In genomic region chr12:49088932-49089330, GRCh38 we compare ENCODE assay signal across 10 cellular contexts. TPM values are rescaled to one million over a fixed set of nuclear protein-coding genes. Genes with fewer than 3 reads are reported as not detected.
DNase-seq lines count a peak whose midpoint lies in the region; ATAC-seq and TF ChIP-seq lines count a peak whose summit lies in the region.
"Had no signal": no experiment of that assay in that cellular context is flagged by ENCODE, and none has a peak within 500 bp of the region (broad histone marks: within the 10 kb centered on the region; RNA-seq: fewer than 3 reads in every experiment).

No MANE protein-coding gene starts in this region.

- no peak for TF ChIP-seq EP300 in transverse colon (IDR thresholded peaks at IDR 0.05; ENCODE audit: low read depth)

- no peak overlapping the region for H2BK15ac ChIP-seq in IMR-90 (ENCODE audit: low read depth, low read length)

- H3K4me3 ChIP-seq in BE2C (ENCODE audit: low read depth, low read length) (peak overlapping the region; percentile 43; the same call in 1 of the 2 replicates), IMR-90 (ENCODE audit: insufficient read depth, low read depth, low read length) (no peak overlapping the region), iPS-15b (ENCODE audit: low read depth, low read length) (peak overlapping the region; percentile 49), transverse colon (no peak overlapping the region)

- H3K4ac ChIP-seq in IMR-90 (ENCODE audit: low read depth, low read length), result no peak overlapping the region

- DNase-seq in BE2C (no peak), IMR-90 (no peak), transverse colon (no peak), EL (no peak)
- no peak for DNase-seq in activated CD4-positive, CD25-positive, alpha-beta regulatory T cell (lab: John Stamatoyannopoulos, UW)
- DNase-seq: esophagus squamous epithelium had no signal

- H2AK9ac ChIP-seq in IMR-90 (replicated peaks; ENCODE audit: low read depth, low read length, poor library complexity), result no peak overlapping the region

- H3K18ac ChIP-seq in IMR-90 (ENCODE audit: low read depth, low read length), result no peak overlapping the region

- TF ChIP-seq CTCF in BE2C (IDR thresholded peaks at IDR 0.05; ENCODE audit: low read depth, low read length) (no peak), IMR-90 (conservative IDR thresholded peaks at IDR 0.05; ENCODE audit: low read depth, low read length) (no peak), transverse colon (IDR thresholded peaks at IDR 0.05) (no peak)

- dilution Hi-C loops in IMR-90 (cut with HindIII; ENCODE audit: low sequenced_read_pairs, unreplicated experiment), result no loop called here

- H3K23ac ChIP-seq in IMR-90 (ENCODE audit: low read depth, low read length), result 0 out of 2 replicates have a peak overlapping the region, but pooled peaks have one; percentile 45

- no TSS peak for BruUV-seq in IMR-90 (replicated peaks; lab: Mats Ljungman, UMichigan)

- TF ChIP-seq RAD21 in IMR-90 (IDR thresholded peaks at IDR 0.05; ENCODE audit: low read length), result no peak

- no peak overlapping the region for H3K56ac ChIP-seq in IMR-90 (ENCODE audit: extremely low read depth, insufficient read depth, low read length)

- H2AK5ac ChIP-seq in IMR-90 (ENCODE audit: low read depth, low read length), result no peak overlapping the region; the same call in 1 of the 2 replicates

- H2BK20ac ChIP-seq in IMR-90 (ENCODE audit: low read depth, low read length), result no peak overlapping the region; the same call in 1 of the 2 replicates

- ATAC-seq in IMR-90 (ENCODE audit: low read depth), result no peak

- peak overlapping the region; percentile 92 for H2AFZ ChIP-seq in IMR-90 (replicated peaks; ENCODE audit: low read length, poor library complexity)

- no peak overlapping the region for H2BK120ac ChIP-seq in IMR-90 (ENCODE audit: low read depth, low read length)

- no peaks in the 10 kb centered on the region; the same call in 1 of the 2 replicates for H4K20me1 ChIP-seq in IMR-90 (ENCODE audit: insufficient read depth, low read length)

- no peak overlapping the region for H3K14ac ChIP-seq in IMR-90 (replicated peaks; ENCODE audit: low read depth, low read length)

- POLR2A ChIA-PET in IMR-90 (lab: Charles Lee; ENCODE audit: unreplicated experiment), result no interaction called here

- peaks cover 2% of the 10 kb centered on the region; the same call in 1 of the 2 replicates for H3K9me1 ChIP-seq in IMR-90 (ENCODE audit: insufficient read depth, low read length)

- H3K9ac ChIP-seq in IMR-90 (ENCODE audit: low read depth, low read length) (no peak overlapping the region), iPS-15b (ENCODE audit: low read depth, low read length) (no peak overlapping the region)

- CTCF ChIA-PET in IMR-90 (lab: Yijun Ruan, JAX), result interaction anchor here (0.7 to 3.7 kb wide), 12 partner anchors 9 to 155 kb away, joined by 3 to 16 read pairs (median 4); partner anchors contain the start of gene RHEBL1

- in situ Hi-C loops in IMR-90 (cut with MboI; ENCODE audit: low sequenced_read_pairs) (no loop called here), transverse colon (cut with MboI; ENCODE audit: low pct_ligation_motif_present in 1 of 4, low pct_unique_long_range_greater_than_20kb in 1 of 4, low sequenced_read_pairs in 3 of 4) (loop anchor here in 3 of 4 donors (10.0 to 25.0 kb wide), 2 partner anchors 146 to 148 kb away; no protein-coding TSS in a partner anchor)

- H3K79me1 ChIP-seq in IMR-90 (ENCODE audit: low read depth in 1 of 2, low read length in 2 of 2), result 0 out of 4 replicates have a peak, but pooled peaks cover 0 to 3% of the 10 kb centered on the region in 2 experiments

- no peak overlapping the region for H4K5ac ChIP-seq in IMR-90 (ENCODE audit: low read depth, low read length)

- intact Hi-C loops in IMR-90 (cut with micrococcal nuclease), result loop anchor here (1.0 to 10.0 kb wide), 4 partner anchors 24 to 146 kb away; partner anchors contain the start of gene TUBA1A
- intact Hi-C loops in transverse colon (cut with DNase I; ENCODE audit: low total_unique reads), result loop anchor here (5.0 to 10.0 kb wide), 2 partner anchors 33 to 146 kb away; no protein-coding TSS in a partner anchor

- peaks cover 5% of the 10 kb centered on the region for H3K4me1 ChIP-seq in BE2C
- H3K4me1 ChIP-seq in IMR-90 (ENCODE audit: control insufficient read depth, insufficient read depth, low read length), result peaks cover 9% of the 10 kb centered on the region
- peaks cover 16% of the 10 kb centered on the region for H3K4me1 ChIP-seq in iPS-15b (ENCODE audit: control insufficient read depth, insufficient read depth, low read length)
- H3K4me1 ChIP-seq in transverse colon, result peaks cover 24 to 47% (median 33%) of the 10 kb centered on the region in 4 donors

- H2BK5ac ChIP-seq in IMR-90 (ENCODE audit: low read depth, low read length, poor library complexity, severe bottlenecking), result no peak overlapping the region

- TF ChIP-seq POLR2A in IMR-90 (IDR thresholded peaks at IDR 0.05; ENCODE audit: low read depth, low read length) (no peak), transverse colon (IDR thresholded peaks at IDR 0.05) (no peak)

- no peak overlapping the region for H3K27ac ChIP-seq in IMR-90 (ENCODE audit: insufficient read depth, low read length)
- H3K27ac ChIP-seq in transverse colon, result no peak overlapping the region

- H3K9me3 ChIP-seq in BE2C, result no peaks in the 10 kb centered on the region
- no peaks in the 10 kb centered on the region for H3K9me3 ChIP-seq in IMR-90 (ENCODE audit: control insufficient read depth, insufficient read depth, low read length)
- H3K9me3 ChIP-seq in iPS-15b (ENCODE audit: control insufficient read depth, insufficient read depth, low read length), result no peaks in the 10 kb centered on the region
- H3K9me3 ChIP-seq in transverse colon, result no peaks in the 10 kb centered on the region
- H3K9me3 ChIP-seq: esophagus squamous epithelium, stomach had no signal

- WGBS in IMR-90 (ENCODE audit: extremely low coverage in 2 of 2, insufficient read length in 1 of 2), 2 experiments, result no CpG with 5 or more reads among the region's 6 CpGs
- WGBS in transverse colon (ENCODE audit: low coverage in 1 of 2), 2 donors, result 55 to 57% methylated on average over 2 to 6 of the region's 6 CpGs

- H4K8ac ChIP-seq in IMR-90 (ENCODE audit: low read depth in 2 of 2, low read length in 2 of 2), result no peak overlapping the region

- H4K91ac ChIP-seq in IMR-90 (ENCODE audit: insufficient read depth, low read depth, low read length), result no peak overlapping the region

- no peak overlapping the region for H3K4me2 ChIP-seq in IMR-90 (ENCODE audit: low read depth, low read length)

- H3K27me3 ChIP-seq in BE2C (peaks cover 51% of the 10 kb centered on the region), IMR-90 (ENCODE audit: control insufficient read depth, insufficient read depth, low read length) (peaks cover 20% of the 10 kb centered on the region; the same call in 1 of the 2 replicates), iPS-15b (ENCODE audit: control insufficient read depth, insufficient read depth, low read length) (peaks cover 89% of the 10 kb centered on the region), transverse colon (peaks cover 56% of the 10 kb centered on the region)

- no peaks in the 10 kb centered on the region for H3K36me3 ChIP-seq in BE2C
- H3K36me3 ChIP-seq in IMR-90 (ENCODE audit: control insufficient read depth, insufficient read depth, low read length), result no peaks in the 10 kb centered on the region
- H3K36me3 ChIP-seq in iPS-15b (ENCODE audit: control insufficient read depth, insufficient read depth, low read length), result peaks cover 2% of the 10 kb centered on the region
- no peaks in the 10 kb centered on the region for H3K36me3 ChIP-seq in transverse colon
- H3K36me3 ChIP-seq: esophagus squamous epithelium, spleen, stomach had no signal

TF ChIP-seq in IMR-90, 13 proteins besides CTCF, POLR2A, EP300 and RAD21 (continues in another document):
- TF ChIP-seq BHLHE40 (IDR thresholded peaks at IDR 0.05; ENCODE audit: low read depth, low read length), result no peak

RNA-seq across cellular contexts. Expression of gene DHH, which starts 5.7 kb away (rescaled TPM):
- 0.23 TPM for polyA plus RNA-seq in BE2C (2012; ENCODE audit: insufficient read depth, insufficient read length, low read depth)
- total RNA-seq in IMR-90 (2012; rRNA removed) (under 0.01 TPM in 2 replicates), transverse colon (under 1 TPM in 2 of 4 donors, not detected in 2; 0.27 to 0.32 TPM)
- 0.01 and 0.07 TPM in 2 replicates for polyA plus RNA-seq in IMR-90 (2012; rRNA removed)
- 0.01 and 0.05 TPM in 2 replicates for polyA plus RNA-seq in IMR-90 (2012; cell fraction: cytosol; rRNA removed)
- 0.08 and 0.25 TPM in 2 replicates for polyA plus RNA-seq in IMR-90 (2012; cell fraction: nucleus; rRNA removed; ENCODE audit: low replicate concordance)
- polyA plus RNA-seq: IgD-negative memory B cell had no signal

RNA-seq across cellular contexts. Expression of gene RHEBL1, which starts 19.2 kb away (rescaled TPM):
- polyA plus RNA-seq in BE2C (2012; ENCODE audit: insufficient read depth, insufficient read length, low read depth), result 3.7 TPM
- 0.56 and 0.72 TPM in 2 replicates for total RNA-seq in IMR-90 (2012; rRNA removed)
- 0.39 and 0.62 TPM in 2 replicates for polyA plus RNA-seq in IMR-90 (2012; rRNA removed)
- polyA plus RNA-seq in IMR-90 (2012; cell fraction: cytosol; rRNA removed), result 0.49 TPM in 1 of 2 replicates, not detected in the other
- 0.39 and 0.55 TPM in 2 replicates for polyA plus RNA-seq in IMR-90 (2012; cell fraction: nucleus; rRNA removed; ENCODE audit: low replicate concordance)
- total RNA-seq in transverse colon, result not detected
- total RNA-seq: stomach had no signal

RNA-seq across cellular contexts. Expression of gene LMBR1L, which starts 21.7 kb away (rescaled TPM):
- 85.0 TPM for polyA plus RNA-seq in BE2C (2012; ENCODE audit: insufficient read depth, insufficient read length, low read depth)
- total RNA-seq in IMR-90 (2012; rRNA removed), result 18.1 and 33.0 TPM in 2 replicates
- polyA plus RNA-seq in IMR-90 (2012; rRNA removed), result 44.6 and 46.3 TPM in 2 replicates
- polyA plus RNA-seq in IMR-90 (2012; cell fraction: cytosol; rRNA removed), result 14.6 and 27.3 TPM in 2 replicates
- 151 and 243 TPM in 2 replicates for polyA plus RNA-seq in IMR-90 (2012; cell fraction: nucleus; rRNA removed; ENCODE audit: low replicate concordance)
- total RNA-seq in transverse colon, result 100 to 1,000 TPM in 1 of 4 donors, 10 to 100 TPM in 3; 72.6 to 125 (median 82.1) TPM

RNA-seq across cellular contexts. Expression of gene KMT2D, which starts 28.3 kb away (rescaled TPM):
- polyA plus RNA-seq in BE2C (2012; ENCODE audit: insufficient read depth, insufficient read length, low read depth), result 108 TPM
- total RNA-seq in IMR-90 (2012; rRNA removed) (6.6 and 10.0 TPM in 2 replicates), transverse colon (100 to 1,000 TPM in 1 of 4 donors, 10 to 100 TPM in 3; 50.0 to 351 (median 78.0) TPM)
- 24.8 and 25.2 TPM in 2 replicates for polyA plus RNA-seq in IMR-90 (2012; rRNA removed)
- 11.3 and 13.1 TPM in 2 replicates for polyA plus RNA-seq in IMR-90 (2012; cell fraction: cytosol; rRNA removed)
- polyA plus RNA-seq in IMR-90 (2012; cell fraction: nucleus; rRNA removed; ENCODE audit: low replicate concordance), result 81.4 and 106 TPM in 2 replicates

RNA-seq across cellular contexts. Expression of gene TUBA1B, which starts 42.3 kb away (rescaled TPM):
- 1,105 TPM for polyA plus RNA-seq in BE2C (2012; ENCODE audit: insufficient read depth, insufficient read length, low read depth)
- 4,476 and 5,195 TPM in 2 replicates for total RNA-seq in IMR-90 (2012; rRNA removed)
- polyA plus RNA-seq in IMR-90 (2012; rRNA removed), result 4,221 and 4,665 TPM in 2 replicates
- 3,130 and 3,490 TPM in 2 replicates for polyA plus RNA-seq in IMR-90 (2012; cell fraction: cytosol; rRNA removed)
- 1,066 and 1,464 TPM in 2 replicates for polyA plus RNA-seq in IMR-90 (2012; cell fraction: nucleus; rRNA removed; ENCODE audit: low replicate concordance)
- total RNA-seq in transverse colon, result 100 to 1,000 TPM; 219 to 390 (median 319) TPM

Comparison
In these comparisons a context has a peak if more than half of its experiments do, and no peak if none do; other contexts are left out.
1. H3K4me3 ChIP-seq: peak in BE2C (single experiment) and iPS-15b (single experiment); none in IMR-90 (single experiment) and transverse colon (0 of 4).